In genomic region chr16:30551781-30552180, GRCh38 we compare ENCODE assay signal across 10 cellular contexts. TPM values are rescaled to one million over a fixed set of nuclear protein-coding genes. Genes with fewer than 3 reads are reported as not detected.
A peak's percentile ranks its signal among the peaks of the same experiment; 100 is the strongest.
DNase-seq lines count a peak whose midpoint lies in the region; ATAC-seq and TF ChIP-seq lines count a peak whose summit lies in the region.
"Had no signal": no experiment of that assay in that cellular context is flagged by ENCODE, and none has a peak within 500 bp of the region (broad histone marks: within the 10 kb centered on the region; RNA-seq: fewer than 3 reads in every experiment).

No MANE protein-coding gene starts in this region.

- no peak overlapping the region for H3K4me3 ChIP-seq in Jurkat, Clone E6-1 (ENCODE audit: low read length)
- no peak overlapping the region for H3K4me3 ChIP-seq in sigmoid colon
- H3K4me3 ChIP-seq: BLaER1 treated with 17β-estradiol and CSF1 and Interleukin-3, amounts not matched to agents 10 nM and 100 nM had no signal

- no peaks in the 10 kb centered on the region for H3K27me3 ChIP-seq in sigmoid colon
- H3K27me3 ChIP-seq: BLaER1 treated with 17β-estradiol and CSF1 and Interleukin-3, amounts not matched to agents 10 nM and 100 nM had no signal

- intact Hi-C loops in sigmoid colon (cut with DNase I) = no loop called here

- TF ChIP-seq CTCF in sigmoid colon (IDR thresholded peaks at IDR 0.05) = no peak

- DNase-seq in Jurkat, Clone E6-1 (ENCODE audit: low read depth, low spot score) = peak; percentile 90
- DNase-seq in activated CD4-positive, alpha-beta T cell treated with anti-CD3 and anti-CD28 coated beads, Interleukin-2, amount 50 U/mL, for 48 hours = peak; percentile 67 to 73
- DNase-seq in activated naive CD8-positive, alpha-beta T cell treated with anti-CD3 and anti-CD28 coated beads, Interleukin-2, amount 50 U/mL, for 24 hours = peak; percentile 54
- DNase-seq in stimulated activated CD4-positive, alpha-beta T cell treated with anti-CD3 and anti-CD28 coated beads, Interleukin-1b, Interleukin-23, amount 100 ng/mL, for 48 hours = peak; percentile 65
- DNase-seq in EL = no peak
- no peak for DNase-seq in sigmoid colon
- DNase-seq: NCI-H1417 treated with DMSO at 0.1 percent for 48 hours had no signal

- peak overlapping the region; percentile 89 for H3K27ac Mint-ChIP-seq in activated naive CD8-positive, alpha-beta T cell treated with anti-CD3 and anti-CD28 coated beads, Interleukin-2, amount 50 U/mL, for 24 hours

- TF ChIP-seq EP300 in sigmoid colon (IDR thresholded peaks at IDR 0.05) = no peak

- no peak for TF ChIP-seq POLR2A in sigmoid colon (IDR thresholded peaks at IDR 0.05)

- no peak overlapping the region for H3K27ac ChIP-seq in sigmoid colon

- H3K4me1 Mint-ChIP-seq in activated naive CD8-positive, alpha-beta T cell treated with anti-CD3 and anti-CD28 coated beads, Interleukin-2, amount 50 U/mL, for 24 hours = peaks cover 50% of the 10 kb centered on the region

- WGBS in sigmoid colon, 2 donors = 54 to 64% methylated on average over 3 of the region's 3 CpGs

- H3K9me3 Mint-ChIP-seq in activated naive CD8-positive, alpha-beta T cell treated with anti-CD3 and anti-CD28 coated beads, Interleukin-2, amount 50 U/mL, for 24 hours = no peaks in the 10 kb centered on the region

- no peaks in the 10 kb centered on the region for H3K27me3 Mint-ChIP-seq in activated naive CD8-positive, alpha-beta T cell treated with anti-CD3 and anti-CD28 coated beads, Interleukin-2, amount 50 U/mL, for 24 hours

- H3K36me3 Mint-ChIP-seq in activated naive CD8-positive, alpha-beta T cell treated with anti-CD3 and anti-CD28 coated beads, Interleukin-2, amount 50 U/mL, for 24 hours (ENCODE audit: low read depth) = peaks cover 26% of the 10 kb centered on the region

- H3K9me3 ChIP-seq in sigmoid colon = no peaks in the 10 kb centered on the region
- H3K9me3 ChIP-seq: BLaER1 treated with 17β-estradiol and CSF1 and Interleukin-3, amounts not matched to agents 10 nM and 100 nM had no signal

- ATAC-seq in activated naive CD8-positive, alpha-beta T cell treated with anti-CD3 and anti-CD28 coated beads, Interleukin-2, amount 50 U/mL, for 24 hours = peak; percentile 90
- ATAC-seq in GM18907 (IDR thresholded peaks at IDR 0.05; ENCODE audit: unreplicated experiment) (no peak), GM19463 (IDR thresholded peaks at IDR 0.05; ENCODE audit: unreplicated experiment) (no peak)

- H3K4me3 Mint-ChIP-seq in activated naive CD8-positive, alpha-beta T cell treated with anti-CD3 and anti-CD28 coated beads, Interleukin-2, amount 50 U/mL, for 24 hours = peak overlapping the region; percentile 57

- peaks cover 0 to 14% (median 10%) of the 10 kb centered on the region in 4 donors for H3K4me1 ChIP-seq in sigmoid colon

- H3K36me3 ChIP-seq in sigmoid colon = peaks cover 11 to 24% (median 13%) of the 10 kb centered on the region in 4 donors

RNA-seq across cellular contexts. Expression of gene ZNF764, which starts 6.4 kb away (rescaled TPM):
- polyA plus RNA-seq in Jurkat, Clone E6-1 (2012; ENCODE audit: insufficient read depth, insufficient read length) = 11.7 TPM
- 1 to 10 TPM; 6.1 to 8.6 (median 8.1) TPM for total RNA-seq in sigmoid colon
- polyA plus RNA-seq in sigmoid colon = 1 to 10 TPM; 3.5 to 7.7 (median 4.8) TPM

RNA-seq across cellular contexts. Expression of gene ZNF747, which starts 17.1 kb away (rescaled TPM):
- polyA plus RNA-seq in Jurkat, Clone E6-1 (2012; ENCODE audit: insufficient read depth, insufficient read length) = 3.7 TPM
- total RNA-seq in sigmoid colon = 10 to 100 TPM; 10.3 to 15.5 (median 13.1) TPM
- 10 to 100 TPM in 1 of 3 donors, 1 to 10 TPM in 2; 6.0 to 12.0 (median 8.3) TPM for polyA plus RNA-seq in sigmoid colon

RNA-seq across cellular contexts. Expression of gene ZNF688, which starts 19.7 kb away (rescaled TPM):
- 7.3 TPM for polyA plus RNA-seq in Jurkat, Clone E6-1 (2012; ENCODE audit: insufficient read depth, insufficient read length)
- total RNA-seq in sigmoid colon = 10 to 100 TPM; 21.9 to 32.8 (median 25.4) TPM
- polyA plus RNA-seq in sigmoid colon = 10 to 100 TPM; 16.7 to 22.8 (median 18.0) TPM

RNA-seq across cellular contexts. Expression of gene ZNF768, which starts 25.4 kb away (rescaled TPM):
- polyA plus RNA-seq in Jurkat, Clone E6-1 (2012; ENCODE audit: insufficient read depth, insufficient read length) = 4.9 TPM
- 10 to 100 TPM; 32.4 to 55.9 (median 42.7) TPM for total RNA-seq in sigmoid colon
- polyA plus RNA-seq in sigmoid colon = 10 to 100 TPM; 46.2 to 61.0 (median 54.8) TPM

RNA-seq across cellular contexts. Expression of gene ZNF785, which starts 33.7 kb away (rescaled TPM):
- 0.75 TPM for polyA plus RNA-seq in Jurkat, Clone E6-1 (2012; ENCODE audit: insufficient read depth, insufficient read length)
- 10 to 100 TPM in 1 of 4 donors, 1 to 10 TPM in 3; 5.9 to 19.9 (median 7.9) TPM for total RNA-seq in sigmoid colon
- polyA plus RNA-seq in sigmoid colon = 1 to 10 TPM in 2 of 3 donors, under 1 TPM in 1; 0.92 to 9.5 (median 2.4) TPM

Comparison
In these comparisons a context has a peak if more than half of its experiments do, and no peak if none do; other contexts are left out.
1. DNase-seq: peak in Jurkat, Clone E6-1 (single experiment), activated CD4-positive, alpha-beta T cell treated with anti-CD3 and anti-CD28 coated beads, Interleukin-2, amount 50 U/mL, for 48 hours (2 of 2), activated naive CD8-positive, alpha-beta T cell treated with anti-CD3 and anti-CD28 coated beads, Interleukin-2, amount 50 U/mL, for 24 hours (single experiment) and stimulated activated CD4-positive, alpha-beta T cell treated with anti-CD3 and anti-CD28 coated beads, Interleukin-1b, Interleukin-23, amount 100 ng/mL, for 48 hours (single experiment); none in EL (single experiment) and sigmoid colon (single experiment).